ENCODE assay signal across 16 cellular contexts in the genomic region with DNA sequence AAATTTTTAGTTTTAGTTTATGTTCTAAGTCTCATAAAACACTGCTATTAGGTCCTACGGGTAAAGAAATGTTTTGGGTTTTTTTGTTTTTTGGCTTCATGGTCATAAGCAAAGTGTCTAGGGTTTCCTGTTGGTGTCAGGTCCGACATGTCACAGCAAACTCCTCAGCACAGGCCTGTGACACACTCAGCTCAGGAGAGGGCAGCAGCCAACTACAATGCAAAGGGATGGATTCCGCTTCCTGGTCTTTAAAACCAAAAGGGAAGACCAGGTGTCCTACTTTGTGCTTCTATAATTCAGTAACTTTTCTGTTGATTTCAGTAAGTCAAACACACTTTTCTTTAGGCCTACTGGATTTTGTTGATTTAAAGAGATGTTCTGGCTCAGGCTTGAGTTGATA.
DNase-seq lines count a peak whose midpoint lies in the region; ATAC-seq, FAIRE-seq and TF ChIP-seq lines count a peak whose summit lies in the region.
"Had no signal": no experiment of that assay in that cellular context is flagged by ENCODE, and none has a peak within 500 bp of the region (broad histone marks: within the 10 kb centered on the region; RNA-seq: fewer than 3 reads in every experiment).

No MANE protein-coding gene starts in this region.

- POLR2A ChIA-PET in PC-3 (lab: Charles Lee; ENCODE audit: unreplicated experiment) = interaction anchor here (0.6 kb wide), 1 partner anchor 178 kb away, joined by 4 read pairs; a partner anchor contains a TSS

- no peak overlapping the region for H3K4me3 Mint-ChIP-seq in activated CD4-positive, alpha-beta T cell treated with anti-CD3 and anti-CD28 coated beads, Interleukin-2, amount 10 ng/mL, durations not matched to agents 24 days and 14 days
- H3K4me3 Mint-ChIP-seq: activated T-cell treated with anti-CD3 and anti-CD28 coated beads, Interleukin-2, amount 50 U/mL, for 24 hours had no signal

- H3K9ac ChIP-seq in PC-3 (ENCODE audit: low read length) = no peak overlapping the region
- H3K9ac ChIP-seq: BLaER1 treated with 17β-estradiol and CSF1 and Interleukin-3, amounts not matched to agents 10 nM and 100 nM; KMS-11 had no signal

- no peaks in the 10 kb centered on the region for H3K9me3 ChIP-seq in PC-3 (ENCODE audit: low read length)
- H3K9me3 ChIP-seq in testis = no peaks in the 10 kb centered on the region
- H3K9me3 ChIP-seq: BLaER1 treated with 17β-estradiol and CSF1 and Interleukin-3, amounts not matched to agents 10 nM and 100 nM had no signal

- TF ChIP-seq CTCF in PC-3 (conservative IDR thresholded peaks at IDR 0.05; ENCODE audit: low read depth, low read length) = peak; percentile 77
- TF ChIP-seq CTCF in testis (IDR thresholded peaks at IDR 0.05) = peak in 1 of 3 experiments; percentile 8

- intact Hi-C loops in activated CD4-positive, alpha-beta T cell treated with anti-CD3 and anti-CD28 coated beads, Interleukin-2, amount 10 ng/mL, durations not matched to agents 24 days and 14 days (cut with micrococcal nuclease) = no loop called here
- intact Hi-C loops in PC-3 (cut with micrococcal nuclease) (loop anchor here (1.0 to 5.0 kb wide), 2 partner anchors 83 to 177 kb away; a partner anchor contains a TSS), testis (cut with DNase I; ENCODE audit: low total_unique reads) (no loop called here)

- H2AFZ ChIP-seq in PC-3 (ENCODE audit: low read length) = no peak overlapping the region

- no peak overlapping the region for H3K4me2 ChIP-seq in PC-3 (ENCODE audit: low read length)
- H3K4me2 ChIP-seq: BLaER1 treated with 17β-estradiol and CSF1 and Interleukin-3, amounts not matched to agents 10 nM and 100 nM; KMS-11 had no signal

- CTCF ChIA-PET in PC-3 (lab: Charles Lee) = interaction anchor here (0.6 to 0.7 kb wide), 2 partner anchors 11 to 177 kb away, joined by 3 to 5 read pairs; a partner anchor contains a TSS

- DNase-seq in activated CD4-positive, alpha-beta T cell treated with anti-CD3 and anti-CD28 coated beads, Interleukin-2, amount 10 ng/mL, durations not matched to agents 24 days and 14 days = peak; percentile 49
- no peak for DNase-seq in activated CD4-positive, alpha-beta T cell treated with anti-CD3 and anti-CD28 coated beads, Interleukin-2, amount 50 U/mL, for 48 hours
- DNase-seq in PC-3 (peak; percentile 64), fibroblast of gingiva (ENCODE audit: low read depth) (peak; percentile 64), testis (peak; percentile 73), H54 (ENCODE audit: insufficient read length, low spot score) (no peak), EL (no peak), cerebellar nuclear complex (lab: John Stamatoyannopoulos, UW) (no peak)
- DNase-seq: activated T-cell treated with anti-CD3 and anti-CD28 coated beads, Interleukin-2, amount 50 U/mL, for 24 hours; effector CD8-positive, alpha-beta T cell; left ventricle myocardium superior; stimulated activated naive CD8-positive, alpha-beta T cell treated with anti-CD3 and anti-CD28 coated beads, Interleukin-15, Interleukin-2, amounts not matched to agents 100 U/mL and 50 U/mL, for 24 hours had no signal

- H3K4me1 Mint-ChIP-seq in activated CD4-positive, alpha-beta T cell treated with anti-CD3 and anti-CD28 coated beads, Interleukin-2, amount 10 ng/mL, durations not matched to agents 24 days and 14 days = no peaks in the 10 kb centered on the region

- H3K36me3 ChIP-seq in PC-3 (ENCODE audit: low read depth, low read length) = no peaks in the 10 kb centered on the region
- H3K36me3 ChIP-seq in testis (ENCODE audit: low read depth, missing control alignments) = no peaks in the 10 kb centered on the region
- H3K36me3 ChIP-seq: BLaER1 treated with 17β-estradiol and CSF1 and Interleukin-3, amounts not matched to agents 10 nM and 100 nM had no signal

- H3F3A ChIP-seq in PC-3 (ENCODE audit: low read length, unreplicated experiment) = no peaks in the 10 kb centered on the region

- H3K27me3 Mint-ChIP-seq in activated CD4-positive, alpha-beta T cell treated with anti-CD3 and anti-CD28 coated beads, Interleukin-2, amount 10 ng/mL, durations not matched to agents 24 days and 14 days = peaks cover 24% of the 10 kb centered on the region

- H3K79me2 ChIP-seq in PC-3 (ENCODE audit: low read length) = no peaks in the 10 kb centered on the region

- TF ChIP-seq POLR2A in testis (IDR thresholded peaks at IDR 0.05) = no peak
- TF ChIP-seq POLR2A in H54 (IDR thresholded peaks at IDR 0.05; ENCODE audit: low read depth, low read length) = no peak

- no peak overlapping the region for H3K4me3 ChIP-seq in PC-3 (ENCODE audit: low read length)
- H3K4me3 ChIP-seq in testis = no peak overlapping the region
- H3K4me3 ChIP-seq: BLaER1 treated with 17β-estradiol and CSF1 and Interleukin-3, amounts not matched to agents 10 nM and 100 nM; SK-N-MC; skin epidermis had no signal

- H3K27ac ChIP-seq in PC-3 (ENCODE audit: low read length) (no peak overlapping the region), testis (no peak overlapping the region)
- H3K27ac ChIP-seq: BLaER1 treated with 17β-estradiol and CSF1 and Interleukin-3, amounts not matched to agents 10 nM and 100 nM; KMS-11; SK-N-MC; skin epidermis had no signal

- no peaks in the 10 kb centered on the region for H4K20me1 ChIP-seq in PC-3 (ENCODE audit: low read length)
- H4K20me1 ChIP-seq: BLaER1 treated with 17β-estradiol and CSF1 and Interleukin-3, amounts not matched to agents 10 nM and 100 nM had no signal

- peak; percentile 73 for ATAC-seq in PC-3
- ATAC-seq: left ventricle myocardium superior; stimulated activated naive CD8-positive, alpha-beta T cell treated with anti-CD3 and anti-CD28 coated beads, Interleukin-15, Interleukin-2, amounts not matched to agents 100 U/mL and 50 U/mL, for 24 hours had no signal

- H3K9me3 Mint-ChIP-seq in activated CD4-positive, alpha-beta T cell treated with anti-CD3 and anti-CD28 coated beads, Interleukin-2, amount 10 ng/mL, durations not matched to agents 24 days and 14 days = no peaks in the 10 kb centered on the region
- H3K9me3 Mint-ChIP-seq: activated T-cell treated with anti-CD3 and anti-CD28 coated beads, Interleukin-2, amount 50 U/mL, for 24 hours had no signal

- no peak overlapping the region for H3K27ac Mint-ChIP-seq in activated CD4-positive, alpha-beta T cell treated with anti-CD3 and anti-CD28 coated beads, Interleukin-2, amount 10 ng/mL, durations not matched to agents 24 days and 14 days
- H3K27ac Mint-ChIP-seq: activated T-cell treated with anti-CD3 and anti-CD28 coated beads, Interleukin-2, amount 50 U/mL, for 24 hours had no signal

- H3K27me3 ChIP-seq in PC-3 (ENCODE audit: low read length) (peaks cover 56% of the 10 kb centered on the region), testis (no peaks in the 10 kb centered on the region)
- H3K27me3 ChIP-seq: BLaER1 treated with 17β-estradiol and CSF1 and Interleukin-3, amounts not matched to agents 10 nM and 100 nM had no signal

- H3K36me3 Mint-ChIP-seq in activated CD4-positive, alpha-beta T cell treated with anti-CD3 and anti-CD28 coated beads, Interleukin-2, amount 10 ng/mL, durations not matched to agents 24 days and 14 days (ENCODE audit: low read depth) = no peaks in the 10 kb centered on the region

- BruUV-seq in PC-3 (replicated peaks; lab: Mats Ljungman, UMichigan) = no TSS peak

- H3K9me2 ChIP-seq in PC-3 (replicated peaks; ENCODE audit: low read length) = no peaks in the 10 kb centered on the region

- H3K4me1 ChIP-seq in PC-3 (ENCODE audit: insufficient read depth, low read length) (no peaks in the 10 kb centered on the region; the same call in 1 of the 2 replicates), testis (no peaks in the 10 kb centered on the region)

- WGBS in testis, 2 donors = 80 to 92% methylated on average over 3 of the region's 3 CpGs

- FAIRE-seq in H54 (lab: Jason Lieb, UNC) = no peak

Comparison
In these comparisons a context has a peak if more than half of its experiments do, and no peak if none do; other contexts are left out.
1. DNase-seq: peak in activated CD4-positive, alpha-beta T cell treated with anti-CD3 and anti-CD28 coated beads, Interleukin-2, amount 10 ng/mL, durations not matched to agents 24 days and 14 days (single experiment), PC-3 (single experiment), fibroblast of gingiva (single experiment) and testis (single experiment); none in activated CD4-positive, alpha-beta T cell treated with anti-CD3 and anti-CD28 coated beads, Interleukin-2, amount 50 U/mL, for 48 hours (0 of 2), H54 (single experiment), EL (single experiment) and cerebellar nuclear complex (0 of 2).